In the genomic region with DNA sequence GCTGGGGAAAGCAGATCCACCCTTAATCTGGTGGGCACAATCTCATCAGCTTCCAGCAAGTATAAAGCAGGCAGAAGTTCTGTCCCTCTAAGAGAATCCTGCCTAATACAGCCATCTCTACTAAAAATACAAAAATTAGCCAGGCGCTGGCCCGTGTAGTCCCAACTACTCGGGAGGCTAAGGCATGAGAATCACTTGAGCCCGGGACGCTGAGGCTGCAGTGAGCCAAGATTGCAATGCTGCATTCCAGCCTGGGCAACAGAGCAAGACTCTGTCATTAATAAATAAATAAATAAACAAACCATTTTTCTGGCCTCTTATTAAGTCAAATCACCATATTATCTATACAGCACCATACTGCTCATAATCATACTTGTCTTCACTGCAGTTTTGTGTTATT, we compare ENCODE assay signal across 15 cellular contexts.
"Had no signal": no experiment of that assay in that cellular context is flagged by ENCODE, and none has a peak within 500 bp of the region (broad histone marks: within the 10 kb centered on the region; RNA-seq: fewer than 3 reads in every experiment).

No MANE protein-coding gene starts in this region.

- H3K9me3 ChIP-seq: sigmoid colon had no signal

- H3K27ac ChIP-seq: sigmoid colon had no signal

- DNase-seq: activated CD4-positive, alpha-beta T cell treated with anti-CD3 and anti-CD28 coated beads, Interleukin-2, amount 50 U/mL, for 4 hours; activated naive CD8-positive, alpha-beta T cell treated with anti-CD3 and anti-CD28 coated beads, Interleukin-2, amount 10 ng/mL, durations not matched to agents 7 days and 5 days; activated T-cell treated with anti-CD3 and anti-CD28 coated beads, Interleukin-2, amount 50 U/mL, for 48 hours; central memory CD4-positive, alpha-beta T cell; effector memory CD8-positive, alpha-beta T cell; foreskin fibroblast; head of caudate nucleus; left colon; mammary epithelial cell; sigmoid colon; stimulated activated CD4-positive, alpha-beta T cell treated with anti-CD3 and anti-CD28 coated beads, Interleukin-2, amount 100 ng/mL, for 48 hours had no signal

- H3K27me3 ChIP-seq: sigmoid colon had no signal

- ATAC-seq: activated CD4-positive, CD25-positive, alpha-beta regulatory T cell treated with anti-CD3 and anti-CD28 coated beads, Interleukin-2, amount 50 U/mL, for 24 hours; effector memory CD8-positive, alpha-beta T cell; left colon had no signal

- H3K4me3 Mint-ChIP-seq: activated naive CD8-positive, alpha-beta T cell treated with anti-CD3 and anti-CD28 coated beads, Interleukin-2, amount 10 ng/mL, durations not matched to agents 7 days and 5 days; dendritic cell treated with granulocyte-macrophage colony-stimulating factor and Interleukin-4, amounts not matched to agents 40 ng/mL and 50 ng/mL, for 4 days; stimulated activated naive CD8-positive, alpha-beta T cell treated with anti-CD3 and anti-CD28 coated beads, Interleukin-15, Interleukin-2, amounts not matched to agents 100 ng/mL and 50 ng/mL, for 24 hours had no signal

- H3K9me3 Mint-ChIP-seq: activated naive CD8-positive, alpha-beta T cell treated with anti-CD3 and anti-CD28 coated beads, Interleukin-2, amount 10 ng/mL, durations not matched to agents 7 days and 5 days; dendritic cell treated with granulocyte-macrophage colony-stimulating factor and Interleukin-4, amounts not matched to agents 40 ng/mL and 50 ng/mL, for 4 days; effector memory CD8-positive, alpha-beta T cell; stimulated activated naive CD8-positive, alpha-beta T cell treated with anti-CD3 and anti-CD28 coated beads, Interleukin-15, Interleukin-2, amounts not matched to agents 100 ng/mL and 50 ng/mL, for 24 hours had no signal

- FAIRE-seq: urothelium cell line had no signal

- H3K27ac Mint-ChIP-seq: activated naive CD8-positive, alpha-beta T cell treated with anti-CD3 and anti-CD28 coated beads, Interleukin-2, amount 10 ng/mL, durations not matched to agents 7 days and 5 days; dendritic cell treated with granulocyte-macrophage colony-stimulating factor and Interleukin-4, amounts not matched to agents 40 ng/mL and 50 ng/mL, for 4 days; effector memory CD8-positive, alpha-beta T cell had no signal

- H3K4me3 ChIP-seq: sigmoid colon had no signal

- H3K36me3 ChIP-seq: sigmoid colon had no signal

- H3K36me3 Mint-ChIP-seq: activated naive CD8-positive, alpha-beta T cell treated with anti-CD3 and anti-CD28 coated beads, Interleukin-2, amount 10 ng/mL, durations not matched to agents 7 days and 5 days had no signal

- H3K27me3 Mint-ChIP-seq: activated naive CD8-positive, alpha-beta T cell treated with anti-CD3 and anti-CD28 coated beads, Interleukin-2, amount 10 ng/mL, durations not matched to agents 7 days and 5 days; dendritic cell treated with granulocyte-macrophage colony-stimulating factor and Interleukin-4, amounts not matched to agents 40 ng/mL and 50 ng/mL, for 4 days; effector memory CD8-positive, alpha-beta T cell; stimulated activated naive CD8-positive, alpha-beta T cell treated with anti-CD3 and anti-CD28 coated beads, Interleukin-15, Interleukin-2, amounts not matched to agents 100 ng/mL and 50 ng/mL, for 24 hours had no signal
